ENCODE assay signal across 27 cellular contexts in the genomic region with DNA sequence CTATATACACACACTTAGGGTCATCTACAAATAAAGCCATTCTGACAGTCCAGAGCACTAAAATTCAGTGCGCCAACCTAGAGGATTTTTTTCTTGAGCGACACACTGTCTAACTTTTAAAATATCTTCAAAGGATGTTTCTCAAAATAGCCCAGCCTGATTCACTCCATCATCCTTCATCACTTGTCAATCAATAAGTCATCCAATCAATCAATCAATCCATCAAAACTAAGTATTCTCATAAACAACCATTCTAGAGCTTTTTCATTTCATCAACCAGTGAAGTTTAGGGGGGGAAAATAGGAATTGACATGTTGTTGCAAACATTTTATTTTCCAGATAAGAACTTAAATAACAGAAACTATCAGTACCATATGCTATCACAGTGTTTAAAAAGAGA.
"Had no signal": no experiment of that assay in that cellular context is flagged by ENCODE, and none has a peak within 500 bp of the region (broad histone marks: within the 10 kb centered on the region; RNA-seq: fewer than 3 reads in every experiment).

No MANE protein-coding gene starts in this region.

- ATAC-seq: effector memory CD8-positive, alpha-beta T cell; esophagus mucosa; foreskin keratinocyte; gastrocnemius medialis; gastroesophageal sphincter; heart left ventricle; heart right ventricle had no signal

- H3K4me1 ChIP-seq: colonic mucosa, esophagus muscularis mucosa, esophagus squamous epithelium, foreskin keratinocyte, gastrocnemius medialis, gastroesophageal sphincter, heart left ventricle, heart right ventricle had no signal

- H3K9me3 ChIP-seq: colonic mucosa, esophagus muscularis mucosa, esophagus squamous epithelium, gastrocnemius medialis, gastroesophageal sphincter, heart left ventricle, heart right ventricle had no signal

- H3K36me3 ChIP-seq: colonic mucosa, esophagus muscularis mucosa, esophagus squamous epithelium, gastrocnemius medialis, gastroesophageal sphincter, heart left ventricle, heart right ventricle had no signal

- FAIRE-seq: colon, endothelial cell of umbilical vein, frontal cortex had no signal

- H3K27me3 ChIP-seq: colonic mucosa, dorsolateral prefrontal cortex, esophagus muscularis mucosa, esophagus squamous epithelium, foreskin keratinocyte, gastrocnemius medialis, gastroesophageal sphincter, heart left ventricle, heart right ventricle had no signal

- H3K27ac ChIP-seq: colonic mucosa, coronary artery, dorsolateral prefrontal cortex, epithelial cell of prostate, esophagus muscularis mucosa, esophagus squamous epithelium, foreskin keratinocyte, gastrocnemius medialis, gastroesophageal sphincter, heart left ventricle, heart right ventricle had no signal

- DNase-seq: colonic mucosa; cortex of kidney; dermis blood vessel endothelial cell; dorsolateral prefrontal cortex; effector CD4-positive, alpha-beta T cell; effector CD8-positive, alpha-beta T cell; effector memory CD4-positive, alpha-beta T cell; effector memory CD8-positive, alpha-beta T cell; endodermal cell; erythroblast; esophagus squamous epithelium; foreskin fibroblast; foreskin keratinocyte; foreskin melanocyte; gastrocnemius medialis; glutamatergic neuron; head of caudate nucleus; heart left ventricle; heart right ventricle had no signal

- H3K4me3 ChIP-seq: colonic mucosa, coronary artery, dorsolateral prefrontal cortex, esophagus muscularis mucosa, esophagus squamous epithelium, gastrocnemius medialis, gastroesophageal sphincter, heart left ventricle, heart right ventricle had no signal
